Comparison of ENCODE assay signal across 16 cellular contexts in genomic region chr3:66416556-66417304, GRCh38.
A peak's percentile ranks its signal among the peaks of the same experiment; 100 is the strongest.
DNase-seq lines count a peak whose midpoint lies in the region; ATAC-seq, FAIRE-seq and TF ChIP-seq lines count a peak whose summit lies in the region.
"Had no signal": no experiment of that assay in that cellular context is flagged by ENCODE, and none has a peak within 500 bp of the region (broad histone marks: within the 10 kb centered on the region; RNA-seq: fewer than 3 reads in every experiment).

No MANE protein-coding gene starts in this region.

- H3K9me3 Mint-ChIP-seq in activated CD4-positive, alpha-beta T cell treated with anti-CD3 and anti-CD28 coated beads, Interleukin-2, amount 10 ng/mL, durations not matched to agents 24 days and 14 days = peaks cover 14% of the 10 kb centered on the region

- no peaks in the 10 kb centered on the region for H3F3A ChIP-seq in MM.1S (ENCODE audit: insufficient read depth, low read length)

- H3K4me1 Mint-ChIP-seq in activated CD4-positive, alpha-beta T cell treated with anti-CD3 and anti-CD28 coated beads, Interleukin-2, amount 10 ng/mL, durations not matched to agents 24 days and 14 days = peaks cover 32% of the 10 kb centered on the region

- no peak for ATAC-seq in lung (ENCODE audit: insufficient read depth, low FRiP score)
- ATAC-seq: stimulated activated effector memory CD8-positive, alpha-beta T cell treated with anti-CD3 and anti-CD28 coated beads, Interleukin-12 subunit alpha, Interleukin-12 subunit beta, amount 100 ng/mL, for 72 hours had no signal

- TF ChIP-seq CTCF in bronchial epithelial cell (IDR thresholded peaks at IDR 0.05; ENCODE audit: insufficient read depth, low read length, severe bottlenecking) (no peak), lung (IDR thresholded peaks at IDR 0.05; ENCODE audit: control extremely low read depth, extremely low read depth) (no peak), testis (IDR thresholded peaks at IDR 0.05) (no peak), MM.1S (IDR thresholded peaks at IDR 0.05; ENCODE audit: low read length) (no peak)

- H3K27ac Mint-ChIP-seq in activated CD4-positive, alpha-beta T cell treated with anti-CD3 and anti-CD28 coated beads, Interleukin-2, amount 10 ng/mL, durations not matched to agents 24 days and 14 days = peak overlapping the region; percentile 31
- H3K27ac Mint-ChIP-seq: activated naive CD8-positive, alpha-beta T cell; stimulated activated effector memory CD8-positive, alpha-beta T cell treated with anti-CD3 and anti-CD28 coated beads, Interleukin-12 subunit alpha, Interleukin-12 subunit beta, amount 100 ng/mL, for 72 hours had no signal

- no peak overlapping the region for H3K4me3 Mint-ChIP-seq in activated CD4-positive, alpha-beta T cell treated with anti-CD3 and anti-CD28 coated beads, Interleukin-2, amount 10 ng/mL, durations not matched to agents 24 days and 14 days
- H3K4me3 Mint-ChIP-seq: activated naive CD8-positive, alpha-beta T cell; stimulated activated effector memory CD8-positive, alpha-beta T cell treated with anti-CD3 and anti-CD28 coated beads, Interleukin-12 subunit alpha, Interleukin-12 subunit beta, amount 100 ng/mL, for 72 hours had no signal

- no peak for DNase-seq in activated CD4-positive, alpha-beta T cell treated with anti-CD3 and anti-CD28 coated beads, Interleukin-2, amount 10 ng/mL, durations not matched to agents 24 days and 14 days
- no peak for DNase-seq in activated CD4-positive, alpha-beta T cell treated with anti-CD3 and anti-CD28 coated beads for 1 hour
- DNase-seq in bronchial epithelial cell (ENCODE audit: low read depth) (no peak), lung (ENCODE audit: low spot score) (no peak), testis (peak; percentile 38), HEK293T (ENCODE audit: extremely low spot score) (no peak), MM.1S (no peak), NCI-H2227 (lab: John Stamatoyannopoulos, UW; ENCODE audit: unreplicated experiment) (no peak)
- DNase-seq: 8988T; CD4-positive, alpha-beta memory T cell; NCI-H2171; stimulated activated CD4-positive, alpha-beta T cell treated with anti-CD3 and anti-CD28 coated beads, Interleukin-4, amount 100 ng/mL, for 1 hour had no signal

- H3K4me2 ChIP-seq in MM.1S (ENCODE audit: low read depth, low read length) = no peak overlapping the region

- H4K20me1 ChIP-seq in MM.1S (ENCODE audit: insufficient read depth, low read length) = no peaks in the 10 kb centered on the region

- no peak overlapping the region for H3K9ac ChIP-seq in MM.1S (ENCODE audit: low read length)

- H3K27me3 Mint-ChIP-seq in activated CD4-positive, alpha-beta T cell treated with anti-CD3 and anti-CD28 coated beads, Interleukin-2, amount 10 ng/mL, durations not matched to agents 24 days and 14 days = no peaks in the 10 kb centered on the region
- H3K27me3 Mint-ChIP-seq: activated naive CD8-positive, alpha-beta T cell; CD4-positive, alpha-beta memory T cell had no signal

- no peaks in the 10 kb centered on the region for H3K9me2 ChIP-seq in MM.1S (replicated peaks; ENCODE audit: insufficient read depth, low read length)

- CTCF ChIA-PET in HEK293T (lab: Yijun Ruan, JAX) = no interaction called here

- H3K36me3 Mint-ChIP-seq in activated CD4-positive, alpha-beta T cell treated with anti-CD3 and anti-CD28 coated beads, Interleukin-2, amount 10 ng/mL, durations not matched to agents 24 days and 14 days (ENCODE audit: low read depth) = peaks cover 62% of the 10 kb centered on the region

- no peak for TF ChIP-seq POLR2A in testis (IDR thresholded peaks at IDR 0.05)

- intact Hi-C loops in activated CD4-positive, alpha-beta T cell treated with anti-CD3 and anti-CD28 coated beads, Interleukin-2, amount 10 ng/mL, durations not matched to agents 24 days and 14 days (cut with micrococcal nuclease) = no loop called here
- intact Hi-C loops in testis (cut with DNase I; ENCODE audit: low total_unique reads) = loop anchor here (10.0 kb wide), 1 partner anchor 78 kb away; no protein-coding TSS in a partner anchor

- H3K27ac ChIP-seq in lung (ENCODE audit: low read depth in 1 of 2, low read length in 1 of 2) (peak overlapping the region; percentile 2 to 4), testis (peak overlapping the region; percentile 48 to 63), MM.1S (ENCODE audit: low read length) (no peak overlapping the region)
- H3K27ac ChIP-seq: SK-N-MC had no signal

- peaks cover 0 to 4% of the 10 kb centered on the region in 2 donors for H3K9me3 ChIP-seq in lung (ENCODE audit: control insufficient read depth in 2 of 2, insufficient read depth in 1 of 2, low read length in 1 of 2)
- H3K9me3 ChIP-seq in testis = no peaks in the 10 kb centered on the region
- no peaks in the 10 kb centered on the region for H3K9me3 ChIP-seq in MM.1S (replicated peaks; ENCODE audit: insufficient read depth, low read length)

- POLR2A ChIA-PET in HEK293T (lab: Yijun Ruan, JAX) = no interaction called here

- H3K4me3 ChIP-seq in bronchial epithelial cell (ENCODE audit: low read depth, low read length) (no peak overlapping the region), lung (no peak overlapping the region), testis (no peak overlapping the region), MM.1S (ENCODE audit: low read length) (no peak overlapping the region)
- H3K4me3 ChIP-seq: SK-N-MC had no signal

- peaks cover 9% of the 10 kb centered on the region for H3K36me3 ChIP-seq in bronchial epithelial cell (ENCODE audit: control insufficient read depth, insufficient read depth, low read length)
- peaks cover 0 to 22% of the 10 kb centered on the region in 2 donors for H3K36me3 ChIP-seq in lung (ENCODE audit: control insufficient read depth in 2 of 2, insufficient read depth in 2 of 2, low read length in 2 of 2)
- H3K36me3 ChIP-seq in testis (ENCODE audit: low read depth, missing control alignments) = no peaks in the 10 kb centered on the region
- H3K36me3 ChIP-seq in MM.1S (replicated peaks; ENCODE audit: insufficient read depth, low read length) = no peaks in the 10 kb centered on the region

- 82 to 83% methylated on average over 14 of the region's 14 CpGs for WGBS in lung, 2 donors
- WGBS in testis, 2 donors = 59 to 66% methylated on average over 12 to 14 of the region's 14 CpGs

- H3K27me3 ChIP-seq in bronchial epithelial cell (ENCODE audit: control insufficient read depth, insufficient read depth, low read length) = no peaks in the 10 kb centered on the region
- no peaks in the 10 kb centered on the region for H3K27me3 ChIP-seq in lung (ENCODE audit: control insufficient read depth, insufficient read depth)
- H3K27me3 ChIP-seq in testis = no peaks in the 10 kb centered on the region
- no peaks in the 10 kb centered on the region for H3K27me3 ChIP-seq in MM.1S (replicated peaks; ENCODE audit: insufficient read depth, low read length)

- peak; percentile 23 for FAIRE-seq in bronchial epithelial cell (lab: Jason Lieb, UNC)
- FAIRE-seq: colon had no signal

- H3K4me1 ChIP-seq in lung (ENCODE audit: control insufficient read depth in 2 of 2, insufficient read depth in 2 of 2, low read length in 2 of 2) (peaks cover 9 to 13% of the 10 kb centered on the region in 2 donors), testis (peaks cover 28% of the 10 kb centered on the region), MM.1S (ENCODE audit: low read length) (no peaks in the 10 kb centered on the region)

- no peak overlapping the region for H2AFZ ChIP-seq in MM.1S (ENCODE audit: low read length)

- peaks cover 55% of the 10 kb centered on the region for H3K79me2 ChIP-seq in MM.1S (ENCODE audit: low read length)

TF ChIP-seq in HEK293T, 16 proteins besides CTCF, POLR2A, EP300 and RAD21:
- TF ChIP-seq FOXA1 (IDR thresholded peaks at IDR 0.05) (no peak), LEF1 (IDR thresholded peaks at IDR 0.05; ENCODE audit: borderline replicate concordance) (no peak), NFRKB (IDR thresholded peaks at IDR 0.05) (no peak), HDGF (IDR thresholded peaks at IDR 0.05; ENCODE audit: borderline replicate concordance) (no peak), ZNF384 (IDR thresholded peaks at IDR 0.05) (no peak), SP1 (IDR thresholded peaks at IDR 0.05) (no peak), CTBP1 (IDR thresholded peaks at IDR 0.05; ENCODE audit: borderline replicate concordance) (no peak), FOXM1 (IDR thresholded peaks at IDR 0.05; ENCODE audit: borderline replicate concordance) (no peak), SUZ12 (IDR thresholded peaks at IDR 0.05) (no peak), ARNT (IDR thresholded peaks at IDR 0.05) (no peak), TARDBP (IDR thresholded peaks at IDR 0.05) (no peak), L3MBTL2 (conservative IDR thresholded peaks at IDR 0.05) (no peak), FOXK2 (IDR thresholded peaks at IDR 0.05) (no peak), ELF4 (IDR thresholded peaks at IDR 0.05) (no peak), BHLHE40 (IDR thresholded peaks at IDR 0.05; ENCODE audit: borderline replicate concordance) (no peak)
- TF ChIP-seq, protein P1, sequence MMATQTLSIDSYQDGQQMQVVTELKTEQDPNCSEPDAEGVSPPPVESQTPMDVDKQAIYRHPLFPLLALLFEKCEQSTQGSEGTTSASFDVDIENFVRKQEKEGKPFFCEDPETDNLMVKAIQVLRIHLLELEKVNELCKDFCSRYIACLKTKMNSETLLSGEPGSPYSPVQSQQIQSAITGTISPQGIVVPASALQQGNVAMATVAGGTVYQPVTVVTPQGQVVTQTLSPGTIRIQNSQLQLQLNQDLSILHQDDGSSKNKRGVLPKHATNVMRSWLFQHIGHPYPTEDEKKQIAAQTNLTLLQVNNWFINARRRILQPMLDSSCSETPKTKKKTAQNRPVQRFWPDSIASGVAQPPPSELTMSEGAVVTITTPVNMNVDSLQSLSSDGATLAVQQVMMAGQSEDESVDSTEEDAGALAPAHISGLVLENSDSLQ (IDR thresholded peaks at IDR 0.05) = no peak
